In the genomic region with DNA sequence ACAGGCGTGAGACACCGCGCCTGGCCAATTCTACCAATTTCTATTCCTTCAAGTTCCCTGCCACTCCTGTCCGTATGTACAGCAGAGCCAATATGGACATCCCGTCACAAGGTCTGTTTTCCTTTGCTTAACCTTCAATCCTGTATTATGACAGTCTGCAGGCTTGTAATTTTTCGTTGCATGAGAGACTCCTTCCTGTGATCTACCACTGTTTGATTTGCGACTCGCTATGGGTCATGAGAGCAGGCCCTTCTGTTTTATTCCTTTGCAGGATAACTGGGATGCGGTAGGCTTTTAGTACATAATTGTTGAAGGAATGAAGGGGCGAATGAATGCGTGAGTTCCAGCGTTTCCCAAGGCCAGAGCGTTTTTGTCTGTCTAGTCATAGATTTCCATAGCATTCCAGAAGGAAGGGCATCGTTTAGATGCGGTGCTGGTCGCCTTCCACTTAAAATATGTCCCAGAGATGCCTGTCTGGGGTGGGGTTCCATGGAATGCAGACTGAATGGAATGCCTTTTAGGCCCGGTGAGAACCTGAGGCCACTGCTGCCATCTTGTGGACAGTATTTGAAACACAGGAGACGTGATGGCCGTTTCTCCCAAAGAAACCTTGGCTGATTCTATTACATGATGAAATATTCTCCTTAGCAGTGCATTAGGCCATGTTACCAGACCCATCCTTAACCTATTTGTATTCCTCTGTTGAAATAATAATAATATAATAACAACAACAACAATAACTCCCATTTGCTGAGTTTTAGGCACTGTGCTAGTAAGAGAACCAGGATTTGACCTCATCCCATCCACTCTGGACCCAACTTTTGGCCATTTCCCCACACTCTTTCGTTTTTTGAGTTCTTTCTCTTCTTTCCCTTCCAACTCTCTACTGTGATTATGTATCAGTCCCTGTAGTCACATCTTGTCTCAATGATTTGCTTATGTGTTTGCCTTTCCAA, we compare ENCODE assay signal across 8 cellular contexts.
DNase-seq lines count a peak whose midpoint lies in the region; ATAC-seq and TF ChIP-seq lines count a peak whose summit lies in the region.

No MANE protein-coding gene starts in this region.

- H3K27me3 Mint-ChIP-seq in activated CD4-positive, alpha-beta T cell treated with anti-CD3 and anti-CD28 coated beads, Interleukin-2, amount 10 ng/mL, durations not matched to agents 24 days and 14 days, result peaks cover 1% of the 10 kb centered on the region

- DNase-seq in Right ventricle myocardium inferior (ENCODE audit: missing footprints) (no peak), cardiac septum (ENCODE audit: low spot score) (no peak), NCI-H2029 treated with DMSO at 0.1 percent for 48 hours (lab: John Stamatoyannopoulos, UW) (peak; percentile 0), lung (ENCODE audit: low spot score) (peak; percentile 84), GOT3 (lab: John Stamatoyannopoulos, UW) (no peak)
- DNase-seq in activated CD4-positive, alpha-beta T cell treated with anti-CD3 and anti-CD28 coated beads, Interleukin-2, amount 10 ng/mL, durations not matched to agents 24 days and 14 days, result peak; percentile 84
- DNase-seq in effector CD4-positive, alpha-beta T cell, result peak; percentile 30
- peak; percentile 1 for DNase-seq in stimulated activated CD8-positive, alpha-beta memory T cell treated with anti-CD3 and anti-CD28 coated beads, Interleukin-15, amount 100 ng/mL, for 24 hours (ENCODE audit: low read depth)

- 56 to 61% methylated on average over 20 of the region's 20 CpGs for WGBS in lung, 2 donors

- no peak overlapping the region for H3K27ac Mint-ChIP-seq in activated CD4-positive, alpha-beta T cell treated with anti-CD3 and anti-CD28 coated beads, Interleukin-2, amount 10 ng/mL, durations not matched to agents 24 days and 14 days

- H3K27me3 ChIP-seq in lung (ENCODE audit: control insufficient read depth, insufficient read depth), result no peaks in the 10 kb centered on the region

- H3K9me3 Mint-ChIP-seq in activated CD4-positive, alpha-beta T cell treated with anti-CD3 and anti-CD28 coated beads, Interleukin-2, amount 10 ng/mL, durations not matched to agents 24 days and 14 days, result no peaks in the 10 kb centered on the region

- intact Hi-C loops in Right ventricle myocardium inferior (cut with DNase I), result loop anchor here (2.0 to 10.0 kb wide), 3 partner anchors 174 to 404 kb away; no protein-coding TSS in a partner anchor
- intact Hi-C loops in cardiac septum (cut with DNase I), result loop anchor here (2.0 to 10.0 kb wide), 3 partner anchors 174 to 404 kb away; no protein-coding TSS in a partner anchor
- intact Hi-C loops in activated CD4-positive, alpha-beta T cell treated with anti-CD3 and anti-CD28 coated beads, Interleukin-2, amount 10 ng/mL, durations not matched to agents 24 days and 14 days (cut with micrococcal nuclease), result loop anchor here (2.0 to 5.0 kb wide), 2 partner anchors 174 to 207 kb away; no protein-coding TSS in a partner anchor

- TF ChIP-seq CTCF in lung (IDR thresholded peaks at IDR 0.05; ENCODE audit: control extremely low read depth, extremely low read depth), result peak; percentile 67

- no peaks in the 10 kb centered on the region for H3K4me1 Mint-ChIP-seq in activated CD4-positive, alpha-beta T cell treated with anti-CD3 and anti-CD28 coated beads, Interleukin-2, amount 10 ng/mL, durations not matched to agents 24 days and 14 days

- H3K4me3 ChIP-seq in lung, result no peak overlapping the region

- no peak overlapping the region for H3K27ac ChIP-seq in lung (ENCODE audit: low read depth in 1 of 2, low read length in 1 of 2)

- H3K36me3 Mint-ChIP-seq in activated CD4-positive, alpha-beta T cell treated with anti-CD3 and anti-CD28 coated beads, Interleukin-2, amount 10 ng/mL, durations not matched to agents 24 days and 14 days (ENCODE audit: low read depth), result no peaks in the 10 kb centered on the region

- ATAC-seq in Right ventricle myocardium inferior (peak; percentile 70), lung (ENCODE audit: insufficient read depth, low FRiP score) (peak; percentile 94)

- no peaks in the 10 kb centered on the region for H3K4me1 ChIP-seq in lung (ENCODE audit: control insufficient read depth in 2 of 2, insufficient read depth in 2 of 2, low read length in 2 of 2)

- no peaks in the 10 kb centered on the region for H3K36me3 ChIP-seq in lung (ENCODE audit: control insufficient read depth in 2 of 2, insufficient read depth in 2 of 2, low read length in 2 of 2)

- no peak overlapping the region for H3K4me3 Mint-ChIP-seq in activated CD4-positive, alpha-beta T cell treated with anti-CD3 and anti-CD28 coated beads, Interleukin-2, amount 10 ng/mL, durations not matched to agents 24 days and 14 days

- H3K9me3 ChIP-seq in lung (ENCODE audit: control insufficient read depth in 2 of 2, insufficient read depth in 1 of 2, low read length in 1 of 2), result no peaks in the 10 kb centered on the region

Comparison
In these comparisons a context has a peak if more than half of its experiments do, and no peak if none do; other contexts are left out.
1. DNase-seq: peak in NCI-H2029 treated with DMSO at 0.1 percent for 48 hours (single experiment), activated CD4-positive, alpha-beta T cell treated with anti-CD3 and anti-CD28 coated beads, Interleukin-2, amount 10 ng/mL, durations not matched to agents 24 days and 14 days (single experiment), effector CD4-positive, alpha-beta T cell (single experiment), lung (single experiment) and stimulated activated CD8-positive, alpha-beta memory T cell treated with anti-CD3 and anti-CD28 coated beads, Interleukin-15, amount 100 ng/mL, for 24 hours (single experiment); none in Right ventricle myocardium inferior (single experiment), cardiac septum (single experiment) and GOT3 (single experiment).